8 cellular contexts compared by ENCODE assay signal in genomic region chr4:40976343-40976742, GRCh38.
DNase-seq lines count a peak whose midpoint lies in the region; ATAC-seq and TF ChIP-seq lines count a peak whose summit lies in the region.

No MANE protein-coding gene starts in this region.

- H3K27me3 ChIP-seq in uterus, result no peaks in the 10 kb centered on the region

- no peaks in the 10 kb centered on the region for H3K9me3 ChIP-seq in uterus

- H3K27ac ChIP-seq in uterus, result no peak overlapping the region

- TF ChIP-seq POLR2A in uterus (IDR thresholded peaks at IDR 0.05), result no peak

- no peaks in the 10 kb centered on the region for H3K4me1 ChIP-seq in uterus

- TF ChIP-seq CTCF in uterus (IDR thresholded peaks at IDR 0.05), result peak; percentile 68 to 78 (median 73)

- H3K4me3 ChIP-seq in uterus, result no peak overlapping the region

- intact Hi-C loops in uterus (cut with DNase I; ENCODE audit: low total_unique reads), result loop anchor here (5.0 kb wide), 1 partner anchor 236 kb away; the partner anchor contains the start of gene APBB2

- ATAC-seq in GM18511 (IDR thresholded peaks at IDR 0.05; ENCODE audit: unreplicated experiment) (peak; percentile 58), GM18520 (IDR thresholded peaks at IDR 0.05; ENCODE audit: unreplicated experiment) (no peak)

- DNase-seq in AML-193 (lab: John Stamatoyannopoulos, UW) (peak; percentile 17 to 43), NCI-H1694 treated with DMSO at 0.1 percent for 48 hours (lab: John Stamatoyannopoulos, UW) (peak; percentile 25), amniotic epithelial cell (ENCODE audit: low read depth) (peak; percentile 66), iris pigment epithelial cell (ENCODE audit: low read depth) (peak; percentile 49), uterus (peak in 1 of 2 donors; percentile 73), hepatic stellate cell (ENCODE audit: low spot score) (no peak)

- H3K36me3 ChIP-seq in uterus, result no peaks in the 10 kb centered on the region
